24 cellular contexts compared by ENCODE assay signal in genomic region chr14:97426776-97427175, GRCh38.
"Had no signal": no experiment of that assay in that cellular context is flagged by ENCODE, and none has a peak within 500 bp of the region (broad histone marks: within the 10 kb centered on the region; RNA-seq: fewer than 3 reads in every experiment).

No MANE protein-coding gene starts in this region.

- H3K9me3 ChIP-seq: lower lobe of right lung, prostate gland, right atrium auricular region, sigmoid colon, thoracic aorta, tibial nerve, upper lobe of left lung had no signal

- H3K4me3 Mint-ChIP-seq: immature natural killer cell; naive thymus-derived CD8-positive, alpha-beta T cell; nephron progenitor cell; stimulated activated memory B cell treated with anti-CD40 and anti-IgM and Interleukin-4, amounts not matched to agents 10 μg/mL and 1 μg/mL and 100 μg/mL, for 72 hours had no signal

- H3K4me1 ChIP-seq: lower lobe of right lung, prostate gland, right atrium auricular region, sigmoid colon, tibial nerve, upper lobe of left lung had no signal

- H3K36me3 Mint-ChIP-seq: naive thymus-derived CD8-positive, alpha-beta T cell; stimulated activated memory B cell treated with anti-CD40 and anti-IgM and Interleukin-4, amounts not matched to agents 10 μg/mL and 1 μg/mL and 100 μg/mL, for 72 hours had no signal

- H3K27ac ChIP-seq: dorsolateral prefrontal cortex, lower lobe of right lung, prostate gland, right atrium auricular region, sigmoid colon, thoracic aorta, tibial nerve, upper lobe of left lung had no signal

- H3K4me1 Mint-ChIP-seq: stimulated activated memory B cell treated with anti-CD40 and anti-IgM and Interleukin-4, amounts not matched to agents 10 μg/mL and 1 μg/mL and 100 μg/mL, for 72 hours had no signal

- ATAC-seq: left colon; left ventricle myocardium superior; lower lobe of right lung; naive thymus-derived CD8-positive, alpha-beta T cell; stimulated activated memory B cell treated with anti-CD40 and anti-IgM and Interleukin-4, amounts not matched to agents 10 μg/mL and 1 μg/mL and 100 μg/mL, for 72 hours; stimulated activated naive CD8-positive, alpha-beta T cell treated with anti-CD3 and anti-CD28 coated beads, Interleukin-15, Interleukin-2, amounts not matched to agents 100 U/mL and 50 U/mL, for 24 hours had no signal

- H3K27me3 ChIP-seq: right atrium auricular region, tibial nerve, upper lobe of left lung had no signal

- H3K9me3 Mint-ChIP-seq: immature natural killer cell; naive thymus-derived CD8-positive, alpha-beta T cell; nephron progenitor cell; stimulated activated memory B cell treated with anti-CD40 and anti-IgM and Interleukin-4, amounts not matched to agents 10 μg/mL and 1 μg/mL and 100 μg/mL, for 72 hours had no signal

- H3K36me3 ChIP-seq: lower lobe of right lung, prostate gland, right atrium auricular region, sigmoid colon, thoracic aorta, tibial nerve, upper lobe of left lung had no signal

- H3K4me3 ChIP-seq: dorsolateral prefrontal cortex, lower lobe of right lung, prostate gland, right atrium auricular region, sigmoid colon, thoracic aorta, tibial nerve, upper lobe of left lung had no signal

- H3K27me3 Mint-ChIP-seq: naive thymus-derived CD8-positive, alpha-beta T cell; stimulated activated memory B cell treated with anti-CD40 and anti-IgM and Interleukin-4, amounts not matched to agents 10 μg/mL and 1 μg/mL and 100 μg/mL, for 72 hours had no signal

- H3K27ac Mint-ChIP-seq: nephron progenitor cell; stimulated activated memory B cell treated with anti-CD40 and anti-IgM and Interleukin-4, amounts not matched to agents 10 μg/mL and 1 μg/mL and 100 μg/mL, for 72 hours had no signal

- DNase-seq: cortex of kidney; dorsolateral prefrontal cortex; effector CD4-positive, alpha-beta T cell; hypothalamus; immature natural killer cell; islet precursor cell; kidney glomerular epithelial cell; left colon; left ventricle myocardium superior; lower lobe of right lung; naive thymus-derived CD8-positive, alpha-beta T cell; nephron progenitor cell; nucleus accumbens; sigmoid colon; stimulated activated CD4-positive, alpha-beta T cell treated with anti-CD3 and anti-CD28 coated beads, Interleukin-2, amount 100 ng/mL, for 24 hours; stimulated activated CD4-positive, alpha-beta T cell treated with anti-CD3 and anti-CD28 coated beads, Interleukin-4, amount 100 ng/mL, for 24 hours; stimulated activated naive CD8-positive, alpha-beta T cell treated with anti-CD3 and anti-CD28 coated beads, Interleukin-15, Interleukin-2, amounts not matched to agents 100 U/mL and 50 U/mL, for 24 hours; substantia nigra; upper lobe of left lung had no signal
